ENCODE assay signal across 1 cellular context in the genomic region with DNA sequence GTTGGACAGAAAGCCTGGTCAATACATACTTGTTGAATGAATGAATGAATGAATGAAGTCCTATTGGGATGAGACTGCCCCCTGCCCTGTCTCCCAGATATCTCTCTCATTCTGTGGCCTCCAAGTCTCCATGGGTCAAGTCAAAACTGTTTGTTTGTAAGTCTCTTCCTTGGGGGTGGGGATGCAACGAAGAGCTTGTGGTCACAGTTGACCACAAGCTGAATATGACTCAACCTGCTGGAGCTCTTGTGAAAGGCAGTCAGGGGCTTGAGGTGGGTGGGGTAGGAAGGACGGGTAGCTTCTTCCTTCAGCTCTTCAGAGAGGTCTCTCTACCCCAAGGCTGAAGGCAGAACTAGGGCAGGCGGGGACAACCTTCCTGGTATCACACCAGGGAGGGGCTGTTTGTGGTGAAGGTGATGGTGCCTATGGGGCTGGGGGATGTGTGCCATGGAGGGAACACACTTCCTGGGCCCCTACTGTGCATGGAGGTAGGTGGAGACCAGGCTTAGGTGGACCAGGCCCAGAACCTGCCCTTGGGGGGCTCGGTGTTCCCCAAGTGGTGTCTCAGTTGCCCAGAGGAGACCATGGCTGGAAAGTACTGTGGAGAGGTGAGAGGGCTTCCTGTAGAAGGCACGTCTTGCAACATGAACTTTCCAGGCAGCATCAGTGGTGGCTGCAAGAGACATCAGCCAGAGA.
TF ChIP-seq lines count a peak whose summit lies in the region.

No MANE protein-coding gene starts in this region.

TF ChIP-seq in SK-N-SH, 30 proteins besides CTCF, POLR2A, EP300 and RAD21 (continued from another document):
- TF ChIP-seq PBX3 (IDR thresholded peaks at IDR 0.05) (peak; percentile 12; the same call in 1 of the 2 replicates), TEAD4 (IDR thresholded peaks at IDR 0.05; ENCODE audit: borderline replicate concordance, insufficient read depth) (no peak)
